18 cellular contexts compared by ENCODE assay signal in the genomic region with DNA sequence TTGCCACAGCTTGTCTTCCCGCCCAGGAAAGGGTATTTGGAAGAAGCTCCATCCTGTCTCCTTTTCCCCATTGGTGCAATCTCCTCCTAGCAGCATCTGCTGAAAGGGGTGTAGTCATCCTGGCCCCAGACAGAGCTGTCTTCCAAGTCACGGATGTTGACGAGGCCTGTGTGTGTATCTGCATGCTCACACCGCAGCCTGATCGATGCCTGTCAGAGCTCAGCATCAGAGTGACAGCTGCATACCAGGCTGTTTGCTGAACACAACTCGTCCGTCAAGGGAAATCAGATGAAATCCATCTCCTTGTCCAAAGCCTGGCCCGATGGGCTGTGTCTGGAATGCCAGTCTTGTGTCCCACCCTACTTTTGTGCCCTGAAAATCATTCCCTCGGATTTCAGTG. TPM values are rescaled to one million over a fixed set of nuclear protein-coding genes. Genes with fewer than 3 reads are reported as not detected.
"Had no signal": no experiment of that assay in that cellular context is flagged by ENCODE, and none has a peak within 500 bp of the region (broad histone marks: within the 10 kb centered on the region; RNA-seq: fewer than 3 reads in every experiment).

No MANE protein-coding gene starts in this region.

- H3K9me3 ChIP-seq: mucosa of descending colon, prostate gland, spleen, thoracic aorta had no signal

- H3K36me3 ChIP-seq: prostate gland, thoracic aorta had no signal

- H3K4me1 ChIP-seq: prostate gland had no signal

- H3K27ac ChIP-seq: prostate gland, spleen, thoracic aorta had no signal

- ATAC-seq: WTC11 had no signal

- H3K27me3 ChIP-seq: spleen had no signal

- H3K4me3 ChIP-seq: mucosa of descending colon, prostate gland, spleen, thoracic aorta had no signal

- DNase-seq: activated CD4-positive, alpha-beta T cell treated with anti-CD3 and anti-CD28 coated beads, Interleukin-2, amount 50 U/mL, for 4 hours; activated CD8-positive, alpha-beta memory T cell treated with anti-CD3 and anti-CD28 coated beads for 24 hours; activated CD8-positive, alpha-beta memory T cell treated with anti-CD3 and anti-CD28 coated beads, Interleukin-2, amount 50 U/mL, for 4 hours; activated naive CD4-positive, alpha-beta T cell treated with Interleukin-2 at 50 U/mL for 16 hours; activated naive CD8-positive, alpha-beta T cell treated with anti-CD3 and anti-CD28 coated beads for 36 hours; activated T-cell treated with anti-CD3 and anti-CD28 coated beads, Interleukin-2, amount 50 U/mL, for 24 hours; central memory CD4-positive, alpha-beta T cell; effector CD8-positive, alpha-beta T cell; left colon; mesendoderm; naive B cell; spleen; stimulated activated CD4-positive, alpha-beta T cell treated with anti-CD3 and anti-CD28 coated beads, Interleukin-4, amount 100 ng/mL, for 1 hour; stimulated activated naive CD4-positive, alpha-beta T cell treated with Interleukin-2 at 50 U/mL for 16 hours had no signal

RNA-seq across cellular contexts. Expression of a gene that starts 21.2 kb away (rescaled TPM):
- total RNA-seq: activated naive CD8-positive, alpha-beta T cell treated with anti-CD3 and anti-CD28 coated beads for 36 hours had no signal
